In the genomic region with DNA sequence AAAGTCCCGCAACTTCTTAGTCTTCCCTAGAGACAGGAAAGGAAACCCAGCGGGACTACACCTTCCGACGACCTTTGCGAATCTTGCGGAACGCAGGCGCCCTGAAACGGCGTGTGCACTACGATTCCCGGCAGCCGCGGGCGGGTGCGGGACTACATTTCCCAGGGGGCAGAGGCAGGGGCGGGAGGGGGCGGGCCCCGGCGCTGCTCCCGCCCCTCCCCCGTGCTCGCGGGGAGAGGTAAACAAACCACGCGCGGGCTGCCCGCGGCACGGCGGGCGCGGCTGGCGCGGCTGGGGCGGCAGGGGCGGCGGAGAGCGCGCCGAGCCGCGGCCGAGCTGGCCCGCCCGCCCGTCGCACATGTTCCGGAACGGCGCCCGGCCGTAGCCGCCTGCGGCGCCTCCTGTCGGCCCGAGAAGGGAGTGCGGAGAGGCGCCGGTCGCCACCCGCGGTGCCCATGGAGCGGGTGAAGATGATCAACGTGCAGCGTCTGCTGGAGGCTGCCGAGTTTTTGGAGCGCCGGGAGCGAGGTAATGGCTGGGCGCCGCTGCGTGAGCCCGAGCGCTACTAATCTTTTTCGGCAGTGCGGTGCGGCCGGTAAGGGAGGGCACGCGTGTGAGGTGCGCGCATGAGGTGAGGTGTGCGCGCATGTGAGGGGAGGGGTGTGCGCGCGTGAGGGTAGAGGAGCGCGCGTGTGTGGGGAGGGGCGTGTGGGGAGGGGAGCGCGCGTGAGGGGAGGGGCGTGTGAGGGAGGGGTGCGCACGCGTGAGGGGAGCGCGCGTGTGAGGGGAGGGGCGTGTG, we compare ENCODE assay signal across 1 cellular context.
TF ChIP-seq lines count a peak whose summit lies in the region.

No MANE protein-coding gene starts in this region.

TF ChIP-seq in HepG2, 621 proteins besides CTCF, POLR2A, EP300 and RAD21 (continued from another document and continues in another):
- TF ChIP-seq BRD4 (CRISPR knock-in tag; IDR thresholded peaks at IDR 0.05) (no peak), ZNF333 (CRISPR knock-in tag; IDR thresholded peaks at IDR 0.05; ENCODE audit: borderline replicate concordance) (no peak), ZNF678 (CRISPR knock-in tag; IDR thresholded peaks at IDR 0.05) (no peak), ZNF253 (CRISPR knock-in tag; IDR thresholded peaks at IDR 0.05; ENCODE audit: borderline replicate concordance) (no peak), HOXA3 (CRISPR knock-in tag; IDR thresholded peaks at IDR 0.05) (peak; percentile 44; the same call in 1 of the 2 replicates), AKAP8 (CRISPR knock-in tag; IDR thresholded peaks at IDR 0.05) (no peak), ZNF337 (CRISPR knock-in tag; IDR thresholded peaks at IDR 0.05; ENCODE audit: borderline replicate concordance, low read depth) (no peak), MIXL1 (CRISPR knock-in tag; IDR thresholded peaks at IDR 0.05) (no peak), ZBTB8A (CRISPR knock-in tag; IDR thresholded peaks at IDR 0.05; ENCODE audit: borderline replicate concordance, low read depth) (no peak), HOXA5 (CRISPR knock-in tag; IDR thresholded peaks at IDR 0.05) (peak; percentile 36; the same call in 1 of the 2 replicates), ZNF883 (CRISPR knock-in tag; IDR thresholded peaks at IDR 0.05; ENCODE audit: not compliant biosample characterization) (no peak), ZNF230 (CRISPR knock-in tag; IDR thresholded peaks at IDR 0.05) (no peak), SSRP1 (CRISPR knock-in tag; IDR thresholded peaks at IDR 0.05) (0 out of 2 replicates have a peak, but pooled peaks have one; percentile 11), ZNF530 (CRISPR knock-in tag; IDR thresholded peaks at IDR 0.05; ENCODE audit: low read depth) (no peak), NFYB (CRISPR knock-in tag; IDR thresholded peaks at IDR 0.05) (no peak), ZSCAN21 (CRISPR knock-in tag; IDR thresholded peaks at IDR 0.05; ENCODE audit: borderline replicate concordance) (no peak), ZZZ3 (CRISPR knock-in tag; IDR thresholded peaks at IDR 0.05; ENCODE audit: borderline replicate concordance) (no peak), TBP (CRISPR knock-in tag; IDR thresholded peaks at IDR 0.05) (no peak), ZNF17 (CRISPR knock-in tag; IDR thresholded peaks at IDR 0.05) (no peak), NFIC (IDR thresholded peaks at IDR 0.05; ENCODE audit: low read length) (no peak), ZBTB7B (CRISPR knock-in tag; IDR thresholded peaks at IDR 0.05) (no peak), TRIM24 (CRISPR knock-in tag; IDR thresholded peaks at IDR 0.05) (no peak), SRSF9 (IDR thresholded peaks at IDR 0.05; ENCODE audit: borderline replicate concordance, insufficient read depth, low read depth, low read length, poor library complexity, severe bottlenecking) (no peak), ZNF460 (CRISPR knock-in tag; IDR thresholded peaks at IDR 0.05; ENCODE audit: borderline replicate concordance) (no peak), ZNF549 (CRISPR knock-in tag; IDR thresholded peaks at IDR 0.05) (no peak), MEIS1 (CRISPR knock-in tag; IDR thresholded peaks at IDR 0.05; ENCODE audit: borderline replicate concordance) (no peak), POGK (CRISPR knock-in tag; conservative IDR thresholded peaks at IDR 0.05) (0 out of 2 replicates have a peak, but pooled peaks have one; percentile 22), IKZF4 (CRISPR knock-in tag; IDR thresholded peaks at IDR 0.05; ENCODE audit: borderline replicate concordance, low read depth, not compliant biosample characterization) (no peak), RAD51 (IDR thresholded peaks at IDR 0.05; ENCODE audit: borderline replicate concordance) (no peak), NR2F2 (IDR thresholded peaks at IDR 0.05; ENCODE audit: borderline replicate concordance, low read depth) (no peak), DNMT3B (CRISPR knock-in tag; conservative IDR thresholded peaks at IDR 0.05) (no peak), XBP1 (CRISPR knock-in tag; IDR thresholded peaks at IDR 0.05) (no peak), IRF1 (CRISPR knock-in tag; IDR thresholded peaks at IDR 0.05; ENCODE audit: low read depth) (no peak), IRF9 (CRISPR knock-in tag; IDR thresholded peaks at IDR 0.05; ENCODE audit: borderline replicate concordance) (0 out of 2 replicates have a peak, but pooled peaks have one; percentile 33), RARG (CRISPR knock-in tag; IDR thresholded peaks at IDR 0.05; ENCODE audit: low read depth) (no peak), ZNF101 (CRISPR knock-in tag; IDR thresholded peaks at IDR 0.05; ENCODE audit: borderline replicate concordance, low read depth) (no peak), MED1 (CRISPR knock-in tag; IDR thresholded peaks at IDR 0.05) (0 out of 2 replicates have a peak, but pooled peaks have one; percentile 7), ARID5B (CRISPR knock-in tag; IDR thresholded peaks at IDR 0.05) (no peak), FOXC1 (CRISPR knock-in tag; IDR thresholded peaks at IDR 0.05; ENCODE audit: borderline replicate concordance) (no peak), SALL1 (CRISPR knock-in tag; IDR thresholded peaks at IDR 0.05) (peak; percentile 33; the same call in 1 of the 2 replicates), ZNF350 (CRISPR knock-in tag; IDR thresholded peaks at IDR 0.05; ENCODE audit: borderline replicate concordance, low read depth) (no peak), NRL (CRISPR knock-in tag; IDR thresholded peaks at IDR 0.05; ENCODE audit: borderline replicate concordance) (no peak), ZNF24 (IDR thresholded peaks at IDR 0.05) (no peak), ZNF382 (CRISPR knock-in tag; IDR thresholded peaks at IDR 0.05; ENCODE audit: borderline replicate concordance) (no peak), HMGA1 (CRISPR knock-in tag; conservative IDR thresholded peaks at IDR 0.05) (no peak), ARID2 (CRISPR knock-in tag; IDR thresholded peaks at IDR 0.05; ENCODE audit: borderline replicate concordance) (no peak), NFKBIZ (CRISPR knock-in tag; IDR thresholded peaks at IDR 0.05) (no peak)
- TF ChIP-seq, protein P1, sequence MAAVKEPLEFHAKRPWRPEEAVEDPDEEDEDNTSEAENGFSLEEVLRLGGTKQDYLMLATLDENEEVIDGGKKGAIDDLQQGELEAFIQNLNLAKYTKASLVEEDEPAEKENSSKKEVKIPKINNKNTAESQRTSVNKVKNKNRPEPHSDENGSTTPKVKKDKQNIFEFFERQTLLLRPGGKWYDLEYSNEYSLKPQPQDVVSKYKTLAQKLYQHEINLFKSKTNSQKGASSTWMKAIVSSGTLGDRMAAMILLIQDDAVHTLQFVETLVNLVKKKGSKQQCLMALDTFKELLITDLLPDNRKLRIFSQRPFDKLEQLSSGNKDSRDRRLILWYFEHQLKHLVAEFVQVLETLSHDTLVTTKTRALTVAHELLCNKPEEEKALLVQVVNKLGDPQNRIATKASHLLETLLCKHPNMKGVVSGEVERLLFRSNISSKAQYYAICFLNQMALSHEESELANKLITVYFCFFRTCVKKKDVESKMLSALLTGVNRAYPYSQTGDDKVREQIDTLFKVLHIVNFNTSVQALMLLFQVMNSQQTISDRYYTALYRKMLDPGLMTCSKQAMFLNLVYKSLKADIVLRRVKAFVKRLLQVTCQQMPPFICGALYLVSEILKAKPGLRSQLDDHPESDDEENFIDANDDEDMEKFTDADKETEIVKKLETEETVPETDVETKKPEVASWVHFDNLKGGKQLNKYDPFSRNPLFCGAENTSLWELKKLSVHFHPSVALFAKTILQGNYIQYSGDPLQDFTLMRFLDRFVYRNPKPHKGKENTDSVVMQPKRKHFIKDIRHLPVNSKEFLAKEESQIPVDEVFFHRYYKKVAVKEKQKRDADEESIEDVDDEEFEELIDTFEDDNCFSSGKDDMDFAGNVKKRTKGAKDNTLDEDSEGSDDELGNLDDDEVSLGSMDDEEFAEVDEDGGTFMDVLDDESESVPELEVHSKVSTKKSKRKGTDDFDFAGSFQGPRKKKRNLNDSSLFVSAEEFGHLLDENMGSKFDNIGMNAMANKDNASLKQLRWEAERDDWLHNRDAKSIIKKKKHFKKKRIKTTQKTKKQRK (IDR thresholded peaks at IDR 0.05; ENCODE audit: low read length): no peak
- TF ChIP-seq, protein P2, sequence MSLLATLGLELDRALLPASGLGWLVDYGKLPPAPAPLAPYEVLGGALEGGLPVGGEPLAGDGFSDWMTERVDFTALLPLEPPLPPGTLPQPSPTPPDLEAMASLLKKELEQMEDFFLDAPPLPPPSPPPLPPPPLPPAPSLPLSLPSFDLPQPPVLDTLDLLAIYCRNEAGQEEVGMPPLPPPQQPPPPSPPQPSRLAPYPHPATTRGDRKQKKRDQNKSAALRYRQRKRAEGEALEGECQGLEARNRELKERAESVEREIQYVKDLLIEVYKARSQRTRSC (CRISPR knock-in tag; IDR thresholded peaks at IDR 0.05; ENCODE audit: low read depth): no peak; the same call in 1 of the 2 replicates
- TF ChIP-seq, protein P3, sequence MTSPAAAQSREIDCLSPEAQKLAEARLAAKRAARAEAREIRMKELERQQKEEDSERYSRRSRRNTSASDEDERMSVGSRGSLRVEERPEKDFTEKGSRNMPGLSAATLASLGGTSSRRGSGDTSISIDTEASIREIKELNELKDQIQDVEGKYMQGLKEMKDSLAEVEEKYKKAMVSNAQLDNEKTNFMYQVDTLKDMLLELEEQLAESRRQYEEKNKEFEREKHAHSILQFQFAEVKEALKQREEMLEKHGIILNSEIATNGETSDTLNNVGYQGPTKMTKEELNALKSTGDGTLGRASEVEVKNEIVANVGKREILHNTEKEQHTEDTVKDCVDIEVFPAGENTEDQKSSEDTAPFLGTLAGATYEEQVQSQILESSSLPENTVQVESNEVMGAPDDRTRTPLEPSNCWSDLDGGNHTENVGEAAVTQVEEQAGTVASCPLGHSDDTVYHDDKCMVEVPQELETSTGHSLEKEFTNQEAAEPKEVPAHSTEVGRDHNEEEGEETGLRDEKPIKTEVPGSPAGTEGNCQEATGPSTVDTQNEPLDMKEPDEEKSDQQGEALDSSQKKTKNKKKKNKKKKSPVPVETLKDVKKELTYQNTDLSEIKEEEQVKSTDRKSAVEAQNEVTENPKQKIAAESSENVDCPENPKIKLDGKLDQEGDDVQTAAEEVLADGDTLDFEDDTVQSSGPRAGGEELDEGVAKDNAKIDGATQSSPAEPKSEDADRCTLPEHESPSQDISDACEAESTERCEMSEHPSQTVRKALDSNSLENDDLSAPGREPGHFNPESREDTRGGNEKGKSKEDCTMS (CRISPR knock-in tag; conservative IDR thresholded peaks at IDR 0.05): no peak
- TF ChIP-seq, protein P4, sequence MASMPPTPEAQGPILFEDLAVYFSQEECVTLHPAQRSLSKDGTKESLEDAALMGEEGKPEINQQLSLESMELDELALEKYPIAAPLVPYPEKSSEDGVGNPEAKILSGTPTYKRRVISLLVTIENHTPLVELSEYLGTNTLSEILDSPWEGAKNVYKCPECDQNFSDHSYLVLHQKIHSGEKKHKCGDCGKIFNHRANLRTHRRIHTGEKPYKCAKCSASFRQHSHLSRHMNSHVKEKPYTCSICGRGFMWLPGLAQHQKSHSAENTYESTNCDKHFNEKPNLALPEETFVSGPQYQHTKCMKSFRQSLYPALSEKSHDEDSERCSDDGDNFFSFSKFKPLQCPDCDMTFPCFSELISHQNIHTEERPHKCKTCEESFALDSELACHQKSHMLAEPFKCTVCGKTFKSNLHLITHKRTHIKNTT (CRISPR knock-in tag; IDR thresholded peaks at IDR 0.05): no peak
